In the genomic region with DNA sequence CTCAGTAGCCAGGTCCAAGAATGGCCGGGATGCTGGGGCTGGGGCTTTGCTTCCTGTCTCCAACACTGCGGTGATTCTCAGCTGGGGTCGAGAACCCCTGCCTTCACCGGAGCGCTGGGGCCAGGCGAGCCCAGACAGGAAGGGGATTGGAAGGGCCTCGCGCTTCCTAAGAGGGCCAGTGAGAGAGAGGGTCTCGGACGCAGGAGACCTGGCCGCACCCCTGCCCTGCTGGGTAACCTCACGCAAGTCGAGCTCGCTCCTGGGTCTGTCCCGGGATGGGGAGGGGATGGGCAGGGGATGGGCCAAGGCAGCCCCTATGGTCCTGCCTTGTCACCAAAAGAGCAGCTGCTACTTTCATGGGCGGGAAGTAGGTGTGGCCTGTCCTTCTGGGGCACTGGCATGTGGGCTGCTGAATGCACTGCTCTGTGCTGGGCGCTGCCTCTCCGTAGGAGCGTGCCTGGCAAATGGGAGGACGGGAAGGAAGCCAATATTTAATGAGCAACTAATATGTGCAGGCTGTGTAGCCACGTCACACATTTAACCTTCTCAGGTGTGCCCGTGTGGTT, we compare ENCODE assay signal across 1 cellular context.
TF ChIP-seq lines count a peak whose summit lies in the region.

No MANE protein-coding gene starts in this region.

TF ChIP-seq in GM23338, 12 proteins besides CTCF, POLR2A, EP300 and RAD21 (continued from another document):
- TF ChIP-seq, protein P1, sequence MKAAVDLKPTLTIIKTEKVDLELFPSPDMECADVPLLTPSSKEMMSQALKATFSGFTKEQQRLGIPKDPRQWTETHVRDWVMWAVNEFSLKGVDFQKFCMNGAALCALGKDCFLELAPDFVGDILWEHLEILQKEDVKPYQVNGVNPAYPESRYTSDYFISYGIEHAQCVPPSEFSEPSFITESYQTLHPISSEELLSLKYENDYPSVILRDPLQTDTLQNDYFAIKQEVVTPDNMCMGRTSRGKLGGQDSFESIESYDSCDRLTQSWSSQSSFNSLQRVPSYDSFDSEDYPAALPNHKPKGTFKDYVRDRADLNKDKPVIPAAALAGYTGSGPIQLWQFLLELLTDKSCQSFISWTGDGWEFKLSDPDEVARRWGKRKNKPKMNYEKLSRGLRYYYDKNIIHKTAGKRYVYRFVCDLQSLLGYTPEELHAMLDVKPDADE (IDR thresholded peaks at IDR 0.05), result no peak
